Comparison of ENCODE assay signal across 25 cellular contexts in genomic region chr9:123008909-123009308, GRCh38. TPM values are rescaled to one million over a fixed set of nuclear protein-coding genes. Genes with fewer than 3 reads are reported as not detected.
"Had no signal": no experiment of that assay in that cellular context is flagged by ENCODE, and none has a peak within 500 bp of the region (broad histone marks: within the 10 kb centered on the region; RNA-seq: fewer than 3 reads in every experiment).

No MANE protein-coding gene starts in this region.

- H3K4me1 ChIP-seq: suprapubic skin, vagina had no signal

- FAIRE-seq: keratinocyte had no signal

- ATAC-seq: left cardiac atrium; left lung; lower lobe of right lung; naive thymus-derived CD8-positive, alpha-beta T cell; pancreas; right cardiac atrium; stimulated activated effector memory CD8-positive, alpha-beta T cell treated with anti-CD3 and anti-CD28 coated beads, Interleukin-12 subunit alpha, Interleukin-12 subunit beta, amount 100 ng/mL, for 72 hours had no signal

- DNase-seq: hippocampal formation; kidney glomerular epithelial cell; left cardiac atrium; left lung; lower lobe of right lung; mammary epithelial cell; mesenchymal stem cell; naive thymus-derived CD8-positive, alpha-beta T cell; nucleus accumbens; pancreas; posterior cingulate gyrus; right cardiac atrium; sigmoid colon; small intestine; spleen; stimulated activated CD4-positive, alpha-beta T cell treated with anti-CD3 and anti-CD28 coated beads, Interleukin-4, amount 100 ng/mL, for 24 hours; stimulated activated naive CD4-positive, alpha-beta T cell; upper lobe of left lung had no signal

- H3K27me3 ChIP-seq: left lung, pancreas, sigmoid colon, spleen, suprapubic skin, tibial nerve, upper lobe of left lung, vagina had no signal

- H3K9me3 ChIP-seq: left lung, lower lobe of right lung, pancreas, sigmoid colon, suprapubic skin, thoracic aorta, tibial nerve, upper lobe of left lung, vagina had no signal

- H3K27ac ChIP-seq: left lung, lower lobe of right lung, pancreas, sigmoid colon, spleen, suprapubic skin, thoracic aorta, tibial nerve, upper lobe of left lung, vagina had no signal

- H3K4me3 ChIP-seq: left lung, lower lobe of right lung, pancreas, sigmoid colon, spleen, suprapubic skin, thoracic aorta, tibial nerve, upper lobe of left lung, vagina had no signal

RNA-seq across cellular contexts. Expression of gene GPR21, which starts 24.6 kb away (rescaled TPM):
- total RNA-seq: vagina had no signal
- polyA plus RNA-seq: mammary epithelial cell; naive thymus-derived CD8-positive, alpha-beta T cell; urinary bladder had no signal
